14 cellular contexts compared by ENCODE assay signal in the genomic region with DNA sequence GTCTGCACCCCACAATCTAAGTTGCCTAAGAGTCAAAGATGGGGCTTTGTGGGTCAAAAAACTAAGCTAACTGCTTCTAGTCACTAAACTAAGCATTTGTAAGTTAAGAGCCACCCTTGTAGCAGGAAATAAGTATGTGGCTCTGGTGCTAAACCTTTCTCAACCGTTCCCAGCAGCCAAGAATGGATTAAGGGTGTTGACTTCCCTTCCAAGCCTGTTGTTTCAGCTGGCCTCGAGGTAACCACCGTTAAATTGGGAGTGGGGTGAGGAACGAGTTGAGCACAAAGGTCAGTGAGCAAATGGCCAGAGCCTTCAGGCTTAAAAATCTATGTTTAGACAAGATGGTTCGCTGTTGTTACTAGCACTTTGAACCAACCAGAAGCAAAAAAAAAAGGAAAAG.
DNase-seq lines count a peak whose midpoint lies in the region; ATAC-seq and TF ChIP-seq lines count a peak whose summit lies in the region.
"Had no signal": no experiment of that assay in that cellular context is flagged by ENCODE, and none has a peak within 500 bp of the region (broad histone marks: within the 10 kb centered on the region; RNA-seq: fewer than 3 reads in every experiment).

No MANE protein-coding gene starts in this region.

- no peak for ATAC-seq in GM18520 (IDR thresholded peaks at IDR 0.05; ENCODE audit: unreplicated experiment)
- ATAC-seq: left ventricle myocardium superior had no signal

- H3K4me1 ChIP-seq in stomach: peaks cover 5 to 13% (median 10%) of the 10 kb centered on the region in 4 donors
- H3K4me1 ChIP-seq: breast epithelium had no signal

- no peaks in the 10 kb centered on the region for H3K36me3 ChIP-seq in stomach
- no peaks in the 10 kb centered on the region; the same call in 1 of the 2 replicates for H3K36me3 ChIP-seq in H7 (replicated peaks; ENCODE audit: control insufficient read depth, insufficient read depth, low read length)
- H3K36me3 ChIP-seq: breast epithelium, neural progenitor cell, suprapubic skin had no signal

- H3K27me3 Mint-ChIP-seq in activated CD4-positive, alpha-beta T cell treated with anti-CD3 and anti-CD28 coated beads, Interleukin-2, amount 10 ng/mL, durations not matched to agents 7 days and 5 days: no peaks in the 10 kb centered on the region
- no peaks in the 10 kb centered on the region for H3K27me3 Mint-ChIP-seq in T-helper 2 cell treated with Interferon-gamma antibody and Interleukin-4, amounts not matched to agents 5 μg/mL and 100 μg/mL, for 36 hours (ENCODE audit: low read depth)

- TF ChIP-seq EP300 in stomach (IDR thresholded peaks at IDR 0.05): no peak

- CTCF ChIA-PET in activated CD4-positive, alpha-beta T cell treated with anti-CD3 and anti-CD28 coated beads, Interleukin-2, amount 10 ng/mL, durations not matched to agents 7 days and 5 days (lab: Charles Lee): interaction anchor here (1.0 to 2.1 kb wide), 3 partner anchors 10 to 216 kb away, joined by 3 to 13 read pairs (median 3); no protein-coding TSS in a partner anchor

- WGBS in stomach, 5 donors: 15 to 21% (median 19%) methylated on average over 5 of the region's 5 CpGs

- H3K4me3 Mint-ChIP-seq in activated CD4-positive, alpha-beta T cell treated with anti-CD3 and anti-CD28 coated beads, Interleukin-2, amount 10 ng/mL, durations not matched to agents 7 days and 5 days: no peak overlapping the region
- H3K4me3 Mint-ChIP-seq in T-helper 2 cell treated with Interferon-gamma antibody and Interleukin-4, amounts not matched to agents 5 μg/mL and 100 μg/mL, for 36 hours: peak overlapping the region; percentile 21
- H3K4me3 Mint-ChIP-seq: neural progenitor cell had no signal

- H3K36me3 Mint-ChIP-seq in activated CD4-positive, alpha-beta T cell treated with anti-CD3 and anti-CD28 coated beads, Interleukin-2, amount 10 ng/mL, durations not matched to agents 7 days and 5 days (ENCODE audit: low read depth): peaks cover 10% of the 10 kb centered on the region
- H3K36me3 Mint-ChIP-seq in T-helper 2 cell treated with Interferon-gamma antibody and Interleukin-4, amounts not matched to agents 5 μg/mL and 100 μg/mL, for 36 hours (ENCODE audit: low read depth): no peaks in the 10 kb centered on the region
- H3K36me3 Mint-ChIP-seq: neural progenitor cell had no signal

- H3K4me3 ChIP-seq in stomach (no peak overlapping the region), H7 (ENCODE audit: insufficient read depth, low read depth, low read length) (no peak overlapping the region)
- H3K4me3 ChIP-seq: breast epithelium, neural progenitor cell, suprapubic skin had no signal

- TF ChIP-seq CTCF in stomach (IDR thresholded peaks at IDR 0.05): no peak

- no peak for DNase-seq in activated CD4-positive, alpha-beta T cell treated with anti-CD3 and anti-CD28 coated beads, Interleukin-2, amount 10 ng/mL, durations not matched to agents 7 days and 5 days
- no peak for DNase-seq in activated CD4-positive, alpha-beta T cell treated with anti-CD3 and anti-CD28 coated beads for 48 hours
- DNase-seq in T-helper 2 cell treated with Interferon-gamma antibody and Interleukin-4, amounts not matched to agents 5 μg/mL and 100 μg/mL, for 36 hours (ENCODE audit: low spot score): no peak
- DNase-seq in glomerular visceral epithelial cell (ENCODE audit: extremely low spot score) (peak; percentile 76), stomach (no peak), H7 (no peak)
- DNase-seq in central memory CD4-positive, alpha-beta T cell: no peak
- DNase-seq: DMS 273 treated with DMSO at 0.1 percent for 48 hours, left ventricle myocardium superior, NCI-H2171 treated with DMSO at 0.1 percent for 48 hours had no signal

- POLR2A ChIA-PET in activated CD4-positive, alpha-beta T cell treated with anti-CD3 and anti-CD28 coated beads, Interleukin-2, amount 10 ng/mL, durations not matched to agents 7 days and 5 days (lab: Charles Lee): interaction anchor here (0.6 kb wide), 1 partner anchor 1625 kb away, joined by 4 read pairs; no protein-coding TSS in a partner anchor

- intact Hi-C loops in stomach (cut with DNase I; ENCODE audit: low total_unique reads): no loop called here

- H3K27ac Mint-ChIP-seq in activated CD4-positive, alpha-beta T cell treated with anti-CD3 and anti-CD28 coated beads, Interleukin-2, amount 10 ng/mL, durations not matched to agents 7 days and 5 days: peak overlapping the region; percentile 95
- H3K27ac Mint-ChIP-seq in T-helper 2 cell treated with Interferon-gamma antibody and Interleukin-4, amounts not matched to agents 5 μg/mL and 100 μg/mL, for 36 hours: no peak overlapping the region

- H3K9me3 Mint-ChIP-seq in activated CD4-positive, alpha-beta T cell treated with anti-CD3 and anti-CD28 coated beads, Interleukin-2, amount 10 ng/mL, durations not matched to agents 7 days and 5 days: peaks cover 10% of the 10 kb centered on the region
- H3K9me3 Mint-ChIP-seq in T-helper 2 cell treated with Interferon-gamma antibody and Interleukin-4, amounts not matched to agents 5 μg/mL and 100 μg/mL, for 36 hours: no peaks in the 10 kb centered on the region
- H3K9me3 Mint-ChIP-seq: neural progenitor cell had no signal

- TF ChIP-seq POLR2A in stomach (IDR thresholded peaks at IDR 0.05): no peak

- H3K9me3 ChIP-seq in stomach: no peaks in the 10 kb centered on the region
- H3K9me3 ChIP-seq: breast epithelium, suprapubic skin had no signal

- no peaks in the 10 kb centered on the region for H3K27me3 ChIP-seq in stomach
- peaks cover 8% of the 10 kb centered on the region; the same call in 1 of the 2 replicates for H3K27me3 ChIP-seq in H7 (ENCODE audit: control insufficient read depth, insufficient read depth, low read length)
- H3K27me3 ChIP-seq: suprapubic skin had no signal

- H3K27ac ChIP-seq in stomach: peak overlapping the region in 3 of 5 donors; percentile 14 to 54 (median 42)
- H3K27ac ChIP-seq: breast epithelium, neural progenitor cell, suprapubic skin had no signal

- peaks cover 62% of the 10 kb centered on the region for H3K4me1 Mint-ChIP-seq in activated CD4-positive, alpha-beta T cell treated with anti-CD3 and anti-CD28 coated beads, Interleukin-2, amount 10 ng/mL, durations not matched to agents 7 days and 5 days
- peaks cover 25% of the 10 kb centered on the region for H3K4me1 Mint-ChIP-seq in T-helper 2 cell treated with Interferon-gamma antibody and Interleukin-4, amounts not matched to agents 5 μg/mL and 100 μg/mL, for 36 hours (ENCODE audit: low read depth)
